In genomic region chr16:83833921-83834320, GRCh38 we compare ENCODE assay signal across 8 cellular contexts.
"Had no signal": no experiment of that assay in that cellular context is flagged by ENCODE, and none has a peak within 500 bp of the region (broad histone marks: within the 10 kb centered on the region; RNA-seq: fewer than 3 reads in every experiment).

No MANE protein-coding gene starts in this region.

- ATAC-seq: GM23338, HCT116 had no signal

- H3K4me3 ChIP-seq: GM23338, HAP-1 had no signal

- H3K27ac ChIP-seq: HL-60 had no signal

- H3K9me3 ChIP-seq: HAP-1 had no signal

- H3K27ac Mint-ChIP-seq: GM23338, HFFc6, IgD-negative memory B cell had no signal

- H3K36me3 ChIP-seq: HAP-1 had no signal

- H3K4me2 ChIP-seq: GM23338 had no signal

- H3K4me3 Mint-ChIP-seq: GM23338, HFFc6, IgD-negative memory B cell had no signal

- H2AFZ ChIP-seq: GM23338 had no signal

- H3K9me3 Mint-ChIP-seq: HFFc6, IgD-negative memory B cell had no signal

- DNase-seq: H7, HFFc6, KG1 had no signal
